Comparison of ENCODE assay signal across 15 cellular contexts in genomic region chr19:41045095-41045494, GRCh38. TPM values are rescaled to one million over a fixed set of nuclear protein-coding genes. Genes with fewer than 3 reads are reported as not detected.
"Had no signal": no experiment of that assay in that cellular context is flagged by ENCODE, and none has a peak within 500 bp of the region (broad histone marks: within the 10 kb centered on the region; RNA-seq: fewer than 3 reads in every experiment).

No MANE protein-coding gene starts in this region.

RNA-seq across cellular contexts. Expression of gene CYP2A13, which starts 43.2 kb away (rescaled TPM):
- total RNA-seq: activated CD4-positive, alpha-beta memory T cell treated with anti-CD3 and anti-CD28 coated beads for 36 hours; activated T-cell treated with anti-CD3 and anti-CD28 coated beads, Interleukin-2, amount 50 U/mL, for 72 hours; body of pancreas; cardiac septum; chondrocyte; fibroblast of villous mesenchyme; heart right ventricle; lung microvascular endothelial cell; mesothelial cell of epicardium; natural killer cell treated with Interleukin-12 subunit alpha and Interleukin-12 subunit beta and Interleukin-15 and Interleukin-18, amount 100 ng/mL, for 72 hours; ovary; prostate gland; subcutaneous adipose tissue; T-helper 1 cell treated with Interleukin-12 subunit alpha and Interleukin-12 subunit beta and Interleukin-4 antibody, amounts not matched to agents 30 ng/mL and 1 ng/mL, for 36 hours; ureter had no signal
- polyA plus RNA-seq: heart right ventricle, ovary had no signal

RNA-seq across cellular contexts. Expression of gene CYP2B6, which starts 54.0 kb away (rescaled TPM):
- total RNA-seq: activated CD4-positive, alpha-beta memory T cell treated with anti-CD3 and anti-CD28 coated beads for 36 hours; activated T-cell treated with anti-CD3 and anti-CD28 coated beads, Interleukin-2, amount 50 U/mL, for 72 hours; body of pancreas; cardiac septum; chondrocyte; fibroblast of villous mesenchyme; heart right ventricle; lung microvascular endothelial cell; mesothelial cell of epicardium; natural killer cell treated with Interleukin-12 subunit alpha and Interleukin-12 subunit beta and Interleukin-15 and Interleukin-18, amount 100 ng/mL, for 72 hours; prostate gland; subcutaneous adipose tissue; T-helper 1 cell treated with Interleukin-12 subunit alpha and Interleukin-12 subunit beta and Interleukin-4 antibody, amounts not matched to agents 30 ng/mL and 1 ng/mL, for 36 hours; ureter had no signal
- polyA plus RNA-seq: heart right ventricle, ovary had no signal
